Comparison of ENCODE assay signal across 8 cellular contexts in genomic region chrX:136766785-136767103, GRCh38. TPM values are rescaled to one million over a fixed set of nuclear protein-coding genes. Genes with fewer than 3 reads are reported as not detected.
A peak's percentile ranks its signal among the peaks of the same experiment; 100 is the strongest.
DNase-seq lines count a peak whose midpoint lies in the region; ATAC-seq and TF ChIP-seq lines count a peak whose summit lies in the region.

No MANE protein-coding gene starts in this region.

- ATAC-seq in Panc1 (peak; percentile 30), GM21367 (IDR thresholded peaks at IDR 0.05; ENCODE audit: unreplicated experiment) (no peak), GM18520 (IDR thresholded peaks at IDR 0.05; ENCODE audit: unreplicated experiment) (no peak)

- CTCF ChIA-PET in Panc1 (lab: Charles Lee) = no interaction called here

- H3K4me1 ChIP-seq in Panc1 (ENCODE audit: control insufficient read depth, insufficient read depth, low read length) (peaks cover 22% of the 10 kb centered on the region), fibroblast of lung (ENCODE audit: control insufficient read depth, extremely low read depth, insufficient read depth, low read length) (peaks cover 2% of the 10 kb centered on the region)

- H3K27ac ChIP-seq in Panc1 (ENCODE audit: low read length) (peak overlapping the region; percentile 88), fibroblast of lung (ENCODE audit: insufficient read depth, low read length) (peak overlapping the region; percentile 39)

- POLR2A ChIA-PET in Panc1 (lab: Charles Lee) = no interaction called here

- H3K4me3 Mint-ChIP-seq in progenitor cell of endocrine pancreas (ENCODE audit: low read depth) = peak overlapping the region; percentile 62

- H3K4me1 Mint-ChIP-seq in progenitor cell of endocrine pancreas (ENCODE audit: low read depth) = no peaks in the 10 kb centered on the region

- in situ Hi-C loops in GM13977 (cut with MboI; ENCODE audit: low pct_unique_long_range_greater_than_20kb, low sequenced_read_pairs, unreplicated experiment) (no loop called here), Panc1 (cut with HindIII; ENCODE audit: low pct_unique_long_range_greater_than_20kb, low sequenced_read_pairs) (no loop called here)

- H3K79me2 ChIP-seq in fibroblast of lung (ENCODE audit: control insufficient read depth, insufficient read depth, low read length) = no peaks in the 10 kb centered on the region

- peak overlapping the region; percentile 57 for H3K4me3 ChIP-seq in Panc1 (ENCODE audit: low read depth in 2 of 2, low read length in 2 of 2)
- peak overlapping the region; percentile 33 to 63 (median 52) for H3K4me3 ChIP-seq in fibroblast of lung (replicated peaks in 1 of 4; ENCODE audit: control extremely low read depth in 1 of 4, insufficient read depth in 1 of 4, low read depth in 3 of 4, low read length in 4 of 4)

- BruUV-seq in Panc1 (replicated peaks; lab: Mats Ljungman, UMichigan) = no TSS peak

- H3K9ac ChIP-seq in fibroblast of lung (ENCODE audit: insufficient read depth, low read length) = peak overlapping the region; percentile 69

- no peaks in the 10 kb centered on the region for H3K36me3 ChIP-seq in Panc1 (ENCODE audit: control insufficient read depth, insufficient read depth, low read length)
- no peaks in the 10 kb centered on the region for H3K36me3 ChIP-seq in fibroblast of lung (ENCODE audit: control insufficient read depth, insufficient read depth, low read length)

- H3K4me2 ChIP-seq in fibroblast of lung (ENCODE audit: extremely low read depth, insufficient read depth, low read length) = peak overlapping the region; percentile 90

- peak overlapping the region; percentile 55 for H2AFZ ChIP-seq in fibroblast of lung (ENCODE audit: low read length)

- TF ChIP-seq CTCF in GM13977 (IDR thresholded peaks at IDR 0.05; ENCODE audit: extremely low read depth, insufficient read depth, missing control alignments) = no peak
- no peak for TF ChIP-seq CTCF in Panc1 (IDR thresholded peaks at IDR 0.05)
- no peak for TF ChIP-seq CTCF in fibroblast of lung (conservative IDR thresholded peaks at IDR 0.05 in 1 of 2, IDR thresholded peaks at IDR 0.05 in 1 of 2; ENCODE audit: low read depth in 1 of 2, low read length in 2 of 2)
- TF ChIP-seq CTCF in progenitor cell of endocrine pancreas (IDR thresholded peaks at IDR 0.05; ENCODE audit: unreplicated experiment) = no peak

- no peaks in the 10 kb centered on the region for H4K20me1 ChIP-seq in fibroblast of lung (ENCODE audit: control insufficient read depth, extremely low read depth, insufficient read depth, low read length)

- intact Hi-C loops in Panc1 (cut with micrococcal nuclease; ENCODE audit: unreplicated experiment) = no loop called here

- DNase-seq in GM13977 (ENCODE audit: low spot score) (peak; percentile 23), Panc1 (ENCODE audit: low read depth, low spot score) (no peak), fibroblast of lung (ENCODE audit: low read depth in 2 of 2) (no peak), progenitor cell of endocrine pancreas (ENCODE audit: low spot score, unreplicated experiment) (no peak)
- DNase-seq in activated CD8-positive, alpha-beta memory T cell treated with anti-CD3 and anti-CD28 coated beads, Interleukin-2, amount 50 U/mL, for 48 hours = no peak
- DNase-seq in activated CD4-positive, alpha-beta T cell treated with anti-CD3 and anti-CD28 coated beads, Interleukin-2, amount 50 U/mL, for 1 hour = no peak

- no peaks in the 10 kb centered on the region for H3K36me3 Mint-ChIP-seq in progenitor cell of endocrine pancreas (ENCODE audit: insufficient read depth)

- H3K9me3 Mint-ChIP-seq in progenitor cell of endocrine pancreas (ENCODE audit: low read depth) = peaks cover 3% of the 10 kb centered on the region

- no peaks in the 10 kb centered on the region; the same call in 1 of the 2 replicates for H3K27me3 ChIP-seq in Panc1 (ENCODE audit: control insufficient read depth, insufficient read depth, low read length)
- no peaks in the 10 kb centered on the region for H3K27me3 ChIP-seq in fibroblast of lung (ENCODE audit: control insufficient read depth, insufficient read depth, low read length)

- H3K9me3 ChIP-seq in Panc1 (ENCODE audit: control insufficient read depth, insufficient read depth, low read depth, low read length) = no peaks in the 10 kb centered on the region
- no peaks in the 10 kb centered on the region for H3K9me3 ChIP-seq in fibroblast of lung (ENCODE audit: control insufficient read depth, insufficient read depth, low read depth, low read length)

- peaks cover 27% of the 10 kb centered on the region for H3K27me3 Mint-ChIP-seq in progenitor cell of endocrine pancreas

- H3K27ac Mint-ChIP-seq in progenitor cell of endocrine pancreas = no peak overlapping the region

RNA-seq across cellular contexts. Expression of gene ARHGEF6, which starts 14.0 kb away (rescaled TPM):
- total RNA-seq in Panc1 (2021; ENCODE audit: unreplicated experiment) (35.5 TPM), fibroblast of lung (20.5 and 30.1 TPM in 2 replicates), progenitor cell of endocrine pancreas (0.31 and 0.42 TPM in 2 replicates)
- polyA plus RNA-seq in Panc1 (2012; ENCODE audit: insufficient read length) = 25.6 TPM
- polyA plus RNA-seq in fibroblast of lung = 12.4 and 32.5 TPM in 2 replicates
- 7.4 and 18.8 TPM in 2 replicates for polyA plus RNA-seq in fibroblast of lung (2012)
- 4.7 and 7.8 TPM in 2 replicates for polyA minus RNA-seq in fibroblast of lung (ENCODE audit: low replicate concordance)

Comparison
In these comparisons a context has a peak if more than half of its experiments do, and no peak if none do; other contexts are left out.
1. RNA of gene ARHGEF6, which starts 14.0 kb away (total RNA-seq): 35.5 TPM in Panc1 (single experiment) and 20.5 to 30.1 TPM in fibroblast of lung; 0.31 to 0.42 TPM in progenitor cell of endocrine pancreas; every median in the first group is over 10 times any median in the second.